Comparison of ENCODE assay signal across 18 cellular contexts in genomic region chr12:123733243-123733642, GRCh38. TPM values are rescaled to one million over a fixed set of nuclear protein-coding genes. Genes with fewer than 3 reads are reported as not detected.
DNase-seq lines count a peak whose midpoint lies in the region; TF ChIP-seq lines count a peak whose summit lies in the region.
"Had no signal": no experiment of that assay in that cellular context is flagged by ENCODE, and none has a peak within 500 bp of the region (broad histone marks: within the 10 kb centered on the region; RNA-seq: fewer than 3 reads in every experiment).

No MANE protein-coding gene starts in this region.

- TF ChIP-seq CTCF in endothelial cell (IDR thresholded peaks at IDR 0.05; ENCODE audit: unreplicated experiment): no peak

- H3K9me3 Mint-ChIP-seq in activated naive CD8-positive, alpha-beta T cell (ENCODE audit: low read depth): no peaks in the 10 kb centered on the region
- no peaks in the 10 kb centered on the region for H3K9me3 Mint-ChIP-seq in activated naive CD8-positive, alpha-beta T cell treated with anti-CD3 and anti-CD28 coated beads for 36 hours
- H3K9me3 Mint-ChIP-seq in activated T-helper 2 cell treated with anti-CD3 and anti-CD28 coated beads, Interferon-gamma antibody, Interleukin-2, Interleukin-4, amounts not matched to agents 10 μg/mL and 5 μg/mL and 100 μg/mL, durations not matched to agents 14 hours and 24 hours and 36 hours: no peaks in the 10 kb centered on the region
- no peaks in the 10 kb centered on the region for H3K9me3 Mint-ChIP-seq in endothelial cell (ENCODE audit: unreplicated experiment)
- no peaks in the 10 kb centered on the region for H3K9me3 Mint-ChIP-seq in stimulated activated naive CD8-positive, alpha-beta T cell treated with anti-CD3 and anti-CD28 coated beads, Interleukin-15, Interleukin-2, amounts not matched to agents 100 ng/mL and 50 ng/mL, for 24 hours
- H3K9me3 Mint-ChIP-seq: CD4-positive, alpha-beta T cell; IgD-negative memory B cell had no signal

- peaks cover 24% of the 10 kb centered on the region for H3K36me3 Mint-ChIP-seq in activated naive CD8-positive, alpha-beta T cell
- H3K36me3 Mint-ChIP-seq in activated naive CD8-positive, alpha-beta T cell treated with anti-CD3 and anti-CD28 coated beads for 36 hours: peaks cover 45% of the 10 kb centered on the region
- H3K36me3 Mint-ChIP-seq in activated T-helper 2 cell treated with anti-CD3 and anti-CD28 coated beads, Interferon-gamma antibody, Interleukin-2, Interleukin-4, amounts not matched to agents 10 μg/mL and 5 μg/mL and 100 μg/mL, durations not matched to agents 14 hours and 24 hours and 36 hours (ENCODE audit: low read depth): peaks cover 87% of the 10 kb centered on the region
- peaks cover 56% of the 10 kb centered on the region for H3K36me3 Mint-ChIP-seq in endothelial cell (ENCODE audit: low read depth, unreplicated experiment)
- peaks cover 88% of the 10 kb centered on the region for H3K36me3 Mint-ChIP-seq in stimulated activated naive CD8-positive, alpha-beta T cell treated with anti-CD3 and anti-CD28 coated beads, Interleukin-15, Interleukin-2, amounts not matched to agents 100 ng/mL and 50 ng/mL, for 24 hours (ENCODE audit: low read depth)

- H3K4me3 Mint-ChIP-seq in activated naive CD8-positive, alpha-beta T cell: no peak overlapping the region
- no peak overlapping the region for H3K4me3 Mint-ChIP-seq in activated naive CD8-positive, alpha-beta T cell treated with anti-CD3 and anti-CD28 coated beads for 36 hours
- H3K4me3 Mint-ChIP-seq in activated T-helper 2 cell treated with anti-CD3 and anti-CD28 coated beads, Interferon-gamma antibody, Interleukin-2, Interleukin-4, amounts not matched to agents 10 μg/mL and 5 μg/mL and 100 μg/mL, durations not matched to agents 14 hours and 24 hours and 36 hours (ENCODE audit: low read depth): no peak overlapping the region
- peak overlapping the region; percentile 40 for H3K4me3 Mint-ChIP-seq in endothelial cell (ENCODE audit: unreplicated experiment)
- no peak overlapping the region for H3K4me3 Mint-ChIP-seq in stimulated activated naive CD8-positive, alpha-beta T cell treated with anti-CD3 and anti-CD28 coated beads, Interleukin-15, Interleukin-2, amounts not matched to agents 100 ng/mL and 50 ng/mL, for 24 hours
- H3K4me3 Mint-ChIP-seq: CD4-positive, alpha-beta T cell; IgD-negative memory B cell had no signal

- no peaks in the 10 kb centered on the region for H3K27me3 Mint-ChIP-seq in activated naive CD8-positive, alpha-beta T cell
- no peaks in the 10 kb centered on the region for H3K27me3 Mint-ChIP-seq in activated naive CD8-positive, alpha-beta T cell treated with anti-CD3 and anti-CD28 coated beads for 36 hours
- no peaks in the 10 kb centered on the region for H3K27me3 Mint-ChIP-seq in activated T-helper 2 cell treated with anti-CD3 and anti-CD28 coated beads, Interferon-gamma antibody, Interleukin-2, Interleukin-4, amounts not matched to agents 10 μg/mL and 5 μg/mL and 100 μg/mL, durations not matched to agents 14 hours and 24 hours and 36 hours (ENCODE audit: low read depth)
- H3K27me3 Mint-ChIP-seq in endothelial cell (ENCODE audit: unreplicated experiment): peaks cover 7% of the 10 kb centered on the region
- no peaks in the 10 kb centered on the region for H3K27me3 Mint-ChIP-seq in stimulated activated naive CD8-positive, alpha-beta T cell treated with anti-CD3 and anti-CD28 coated beads, Interleukin-15, Interleukin-2, amounts not matched to agents 100 ng/mL and 50 ng/mL, for 24 hours
- H3K27me3 Mint-ChIP-seq: CD4-positive, alpha-beta T cell; IgD-negative memory B cell had no signal

- H3K4me1 Mint-ChIP-seq in activated naive CD8-positive, alpha-beta T cell (ENCODE audit: low read depth): peaks cover 8% of the 10 kb centered on the region
- H3K4me1 Mint-ChIP-seq in activated naive CD8-positive, alpha-beta T cell treated with anti-CD3 and anti-CD28 coated beads for 36 hours: peaks cover 7% of the 10 kb centered on the region
- H3K4me1 Mint-ChIP-seq in activated T-helper 2 cell treated with anti-CD3 and anti-CD28 coated beads, Interferon-gamma antibody, Interleukin-2, Interleukin-4, amounts not matched to agents 10 μg/mL and 5 μg/mL and 100 μg/mL, durations not matched to agents 14 hours and 24 hours and 36 hours (ENCODE audit: low read depth): peaks cover 19% of the 10 kb centered on the region
- H3K4me1 Mint-ChIP-seq in endothelial cell (ENCODE audit: unreplicated experiment): peaks cover 25% of the 10 kb centered on the region
- H3K4me1 Mint-ChIP-seq in stimulated activated naive CD8-positive, alpha-beta T cell treated with anti-CD3 and anti-CD28 coated beads, Interleukin-15, Interleukin-2, amounts not matched to agents 100 ng/mL and 50 ng/mL, for 24 hours (ENCODE audit: low read depth): peaks cover 46% of the 10 kb centered on the region

- intact Hi-C loops in activated T-helper 2 cell treated with anti-CD3 and anti-CD28 coated beads, Interferon-gamma antibody, Interleukin-2, Interleukin-4, amounts not matched to agents 10 μg/mL and 5 μg/mL and 100 μg/mL, durations not matched to agents 14 hours and 24 hours and 36 hours (cut with micrococcal nuclease): no loop called here

- H3K27ac Mint-ChIP-seq in activated naive CD8-positive, alpha-beta T cell: peak overlapping the region; percentile 68
- no peak overlapping the region for H3K27ac Mint-ChIP-seq in activated naive CD8-positive, alpha-beta T cell treated with anti-CD3 and anti-CD28 coated beads for 36 hours
- H3K27ac Mint-ChIP-seq in activated T-helper 2 cell treated with anti-CD3 and anti-CD28 coated beads, Interferon-gamma antibody, Interleukin-2, Interleukin-4, amounts not matched to agents 10 μg/mL and 5 μg/mL and 100 μg/mL, durations not matched to agents 14 hours and 24 hours and 36 hours: peak overlapping the region; percentile 62
- peak overlapping the region; percentile 74 for H3K27ac Mint-ChIP-seq in endothelial cell (ENCODE audit: unreplicated experiment)
- peak overlapping the region; percentile 83 for H3K27ac Mint-ChIP-seq in stimulated activated naive CD8-positive, alpha-beta T cell treated with anti-CD3 and anti-CD28 coated beads, Interleukin-15, Interleukin-2, amounts not matched to agents 100 ng/mL and 50 ng/mL, for 24 hours
- H3K27ac Mint-ChIP-seq: CD4-positive, alpha-beta T cell; IgD-negative memory B cell had no signal

- DNase-seq in activated naive CD8-positive, alpha-beta T cell treated with anti-CD3 and anti-CD28 coated beads for 36 hours: no peak
- no peak for DNase-seq in activated T-helper 2 cell treated with anti-CD3 and anti-CD28 coated beads, Interferon-gamma antibody, Interleukin-2, Interleukin-4, amounts not matched to agents 10 μg/mL and 5 μg/mL and 100 μg/mL, durations not matched to agents 14 hours and 24 hours and 36 hours (ENCODE audit: low spot score)
- DNase-seq in endothelial cell (ENCODE audit: low spot score): no peak
- DNase-seq in Ammon's horn (ENCODE audit: low spot score): no peak
- no peak for DNase-seq in NCI-H2081 treated with DMSO at 0.1 percent for 48 hours (lab: John Stamatoyannopoulos, UW)
- DNase-seq: CD4-positive, alpha-beta T cell; COR-L47; DMS79; NCI-H1105; NCI-H1694; NCI-H2081; NCI-H2171 treated with DMSO at 0.1 percent for 48 hours; NCI-H524 treated with DMSO at 0.1 percent for 48 hours; NCI-H82; SJCRH30 had no signal

RNA-seq across cellular contexts. Expression of gene ATP6V0A2, which starts 21.1 kb away (rescaled TPM):
- 10 to 100 TPM; 49.5 to 54.3 TPM for total RNA-seq in activated naive CD8-positive, alpha-beta T cell treated with anti-CD3 and anti-CD28 coated beads for 36 hours
- total RNA-seq in activated T-helper 2 cell treated with anti-CD3 and anti-CD28 coated beads, Interferon-gamma antibody, Interleukin-2, Interleukin-4, amounts not matched to agents 10 μg/mL and 5 μg/mL and 100 μg/mL, durations not matched to agents 14 hours and 24 hours and 36 hours: 115 and 122 TPM in 2 replicates
- 52.4 TPM for total RNA-seq in endothelial cell (ENCODE audit: unreplicated experiment)

RNA-seq across cellular contexts. Expression of gene DNAH10, which starts 28.9 kb away (rescaled TPM):
- under 1 TPM; 0.06 to 0.22 TPM for total RNA-seq in activated naive CD8-positive, alpha-beta T cell treated with anti-CD3 and anti-CD28 coated beads for 36 hours
- total RNA-seq in activated T-helper 2 cell treated with anti-CD3 and anti-CD28 coated beads, Interferon-gamma antibody, Interleukin-2, Interleukin-4, amounts not matched to agents 10 μg/mL and 5 μg/mL and 100 μg/mL, durations not matched to agents 14 hours and 24 hours and 36 hours: 0.25 and 0.41 TPM in 2 replicates
- total RNA-seq in endothelial cell (ENCODE audit: unreplicated experiment): 1.2 TPM
